11 cellular contexts compared by ENCODE assay signal in the genomic region with DNA sequence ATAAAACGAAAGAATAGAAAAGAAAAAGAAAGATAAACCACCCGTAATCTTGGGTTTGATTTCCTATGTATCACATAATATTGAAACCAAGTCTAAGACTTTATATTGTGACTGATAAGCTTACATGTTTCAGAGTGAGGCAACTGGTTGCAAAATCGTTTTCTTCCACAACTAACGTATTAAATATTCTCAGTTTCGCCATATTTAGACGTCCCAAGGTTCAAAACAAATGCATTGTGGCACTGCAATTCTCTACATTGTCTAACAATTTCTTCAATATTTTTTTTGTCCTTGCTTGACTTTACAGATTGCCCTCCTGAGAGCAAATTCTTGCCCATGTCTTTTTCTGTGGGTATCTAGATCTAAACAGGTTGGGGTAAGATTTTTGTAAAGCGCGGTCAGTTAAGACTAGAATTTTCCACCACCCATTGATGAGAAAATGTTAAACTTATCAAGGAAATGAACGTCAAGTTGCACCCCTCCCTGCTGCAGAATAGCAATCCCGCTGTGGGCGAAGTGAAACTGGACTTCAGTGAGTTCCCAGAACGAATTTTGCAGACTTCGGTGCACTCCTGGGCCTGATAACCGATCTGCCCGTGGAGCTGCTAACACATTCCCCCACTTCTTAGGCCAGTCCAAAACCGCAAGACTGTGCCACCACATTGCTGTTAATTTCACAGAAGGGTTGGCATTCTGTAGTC. TPM values are rescaled to one million over a fixed set of nuclear protein-coding genes. Genes with fewer than 3 reads are reported as not detected.
DNase-seq lines count a peak whose midpoint lies in the region; ATAC-seq and TF ChIP-seq lines count a peak whose summit lies in the region.
"Had no signal": no experiment of that assay in that cellular context is flagged by ENCODE, and none has a peak within 500 bp of the region (broad histone marks: within the 10 kb centered on the region; RNA-seq: fewer than 3 reads in every experiment).

No MANE protein-coding gene starts in this region.

- POLR2A ChIA-PET in activated CD4-positive, alpha-beta memory T cell treated with anti-CD3 and anti-CD28 coated beads for 36 hours (lab: Charles Lee) = no interaction called here
- POLR2A ChIA-PET in CD8-positive, alpha-beta T cell (lab: Charles Lee) = no interaction called here

- H3K4me3 ChIP-seq in brain microvascular endothelial cell (ENCODE audit: low read depth, low read length) = peak overlapping the region; percentile 82
- H3K4me3 ChIP-seq in right lobe of liver = peak overlapping the region; percentile 58 to 77 (median 62)
- peak overlapping the region; percentile 12 to 61 (median 51) for H3K4me3 ChIP-seq in upper lobe of left lung
- H3K4me3 ChIP-seq in CD8-positive, alpha-beta T cell (ENCODE audit: low read depth, low read length) = no peak overlapping the region

- H3K4me1 ChIP-seq in right lobe of liver (peaks cover 0 to 24% (median 4%) of the 10 kb centered on the region in 4 donors), upper lobe of left lung (peaks cover 3 to 18% (median 10%) of the 10 kb centered on the region in 4 donors)
- H3K4me1 ChIP-seq in CD8-positive, alpha-beta T cell (ENCODE audit: insufficient read depth, low read length) = peaks cover 25% of the 10 kb centered on the region

- H3K27me3 Mint-ChIP-seq in activated CD8-positive, alpha-beta memory T cell treated with anti-CD3 and anti-CD28 coated beads, Interleukin-2, amount 10 ng/mL, durations not matched to agents 7 days and 5 days = peaks cover 71% of the 10 kb centered on the region
- peaks cover 83% of the 10 kb centered on the region for H3K27me3 Mint-ChIP-seq in activated CD4-positive, alpha-beta memory T cell treated with anti-CD3 and anti-CD28 coated beads for 36 hours
- peaks cover 87% of the 10 kb centered on the region for H3K27me3 Mint-ChIP-seq in CD8-positive, alpha-beta T cell (ENCODE audit: low read depth)

- TF ChIP-seq EP300 in upper lobe of left lung (IDR thresholded peaks at IDR 0.05) = no peak

- H3K36me3 ChIP-seq in brain microvascular endothelial cell (replicated peaks) = no peaks in the 10 kb centered on the region
- H3K36me3 ChIP-seq in right lobe of liver = peaks cover 0 to 28% (median 0%) of the 10 kb centered on the region in 4 donors
- H3K36me3 ChIP-seq in upper lobe of left lung = peaks cover 0 to 34% (median 1%) of the 10 kb centered on the region in 4 donors
- no peaks in the 10 kb centered on the region for H3K36me3 ChIP-seq in CD8-positive, alpha-beta T cell (ENCODE audit: insufficient read depth, low read length)

- H3K9me3 ChIP-seq in right lobe of liver = no peaks in the 10 kb centered on the region
- H3K9me3 ChIP-seq in upper lobe of left lung = no peaks in the 10 kb centered on the region
- H3K9me3 ChIP-seq in CD8-positive, alpha-beta T cell (ENCODE audit: low read length) = no peaks in the 10 kb centered on the region

- no peaks in the 10 kb centered on the region for H3K9me3 Mint-ChIP-seq in activated CD8-positive, alpha-beta memory T cell treated with anti-CD3 and anti-CD28 coated beads, Interleukin-2, amount 10 ng/mL, durations not matched to agents 7 days and 5 days (ENCODE audit: low read depth)
- H3K9me3 Mint-ChIP-seq in activated CD4-positive, alpha-beta memory T cell treated with anti-CD3 and anti-CD28 coated beads for 36 hours = no peaks in the 10 kb centered on the region
- H3K9me3 Mint-ChIP-seq in CD8-positive, alpha-beta T cell = no peaks in the 10 kb centered on the region

- H3K27me3 ChIP-seq in brain microvascular endothelial cell (replicated peaks) (no peaks in the 10 kb centered on the region), right lobe of liver (no peaks in the 10 kb centered on the region), upper lobe of left lung (peaks cover 0 to 17% (median 8%) of the 10 kb centered on the region in 4 donors)
- H3K27me3 ChIP-seq in CD8-positive, alpha-beta T cell (ENCODE audit: insufficient read depth, low read length) = peaks cover 34% of the 10 kb centered on the region

- H3K4me1 Mint-ChIP-seq in activated CD8-positive, alpha-beta memory T cell treated with anti-CD3 and anti-CD28 coated beads, Interleukin-2, amount 10 ng/mL, durations not matched to agents 7 days and 5 days = peaks cover 14% of the 10 kb centered on the region
- peaks cover 29% of the 10 kb centered on the region for H3K4me1 Mint-ChIP-seq in activated CD4-positive, alpha-beta memory T cell treated with anti-CD3 and anti-CD28 coated beads for 36 hours (ENCODE audit: low read depth)
- H3K4me1 Mint-ChIP-seq in CD8-positive, alpha-beta T cell (ENCODE audit: low read depth) = peaks cover 25% of the 10 kb centered on the region

- ATAC-seq in activated CD8-positive, alpha-beta memory T cell treated with anti-CD3 and anti-CD28 coated beads, Interleukin-2, amount 10 ng/mL, durations not matched to agents 7 days and 5 days = no peak
- ATAC-seq in right lobe of liver (peak in 1 of 4 donors; percentile 4), upper lobe of left lung (ENCODE audit: low FRiP score in 2 of 2) (no peak)
- ATAC-seq in CD8-positive, alpha-beta T cell = no peak
- ATAC-seq: esophagus mucosa had no signal

- no peak overlapping the region for H3K4me3 Mint-ChIP-seq in activated CD8-positive, alpha-beta memory T cell treated with anti-CD3 and anti-CD28 coated beads, Interleukin-2, amount 10 ng/mL, durations not matched to agents 7 days and 5 days
- no peak overlapping the region for H3K4me3 Mint-ChIP-seq in activated CD4-positive, alpha-beta memory T cell treated with anti-CD3 and anti-CD28 coated beads for 36 hours
- H3K4me3 Mint-ChIP-seq in CD8-positive, alpha-beta T cell = no peak overlapping the region
- H3K4me3 Mint-ChIP-seq: B cell had no signal

- CTCF ChIA-PET in activated CD8-positive, alpha-beta memory T cell treated with anti-CD3 and anti-CD28 coated beads, Interleukin-2, amount 10 ng/mL, durations not matched to agents 7 days and 5 days (lab: Charles Lee) = no interaction called here
- CTCF ChIA-PET in activated CD4-positive, alpha-beta memory T cell treated with anti-CD3 and anti-CD28 coated beads for 36 hours (lab: Charles Lee) = no interaction called here
- CTCF ChIA-PET in CD8-positive, alpha-beta T cell (lab: Charles Lee) = no interaction called here

- H3K27ac ChIP-seq in brain microvascular endothelial cell (no peak overlapping the region), right lobe of liver (peak overlapping the region; percentile 92), upper lobe of left lung (peak overlapping the region; percentile 89 to 94 (median 93))
- H3K27ac ChIP-seq in CD8-positive, alpha-beta T cell (ENCODE audit: low read depth, low read length) = no peak overlapping the region

- no peak for TF ChIP-seq POLR2A in right lobe of liver (IDR thresholded peaks at IDR 0.05)
- peak in 1 of 4 donors; percentile 15 for TF ChIP-seq POLR2A in upper lobe of left lung (IDR thresholded peaks at IDR 0.05)

- intact Hi-C loops in right lobe of liver (cut with DNase I) = no loop called here
- intact Hi-C loops in activated CD4-positive, alpha-beta memory T cell treated with anti-CD3 and anti-CD28 coated beads for 36 hours (cut with micrococcal nuclease) = no loop called here
- intact Hi-C loops in CD8-positive, alpha-beta T cell (cut with DNase I, micrococcal nuclease) = no loop called here

- WGBS in right lobe of liver (ENCODE audit: insufficient coverage, low coverage, low lambda C conversion rate, missing lambda C conversion rate) = 12% methylated on average over 16 of the region's 16 CpGs
- WGBS in upper lobe of left lung, 2 donors = 17 to 25% methylated on average over 16 of the region's 16 CpGs

- no peak for TF ChIP-seq CTCF in brain microvascular endothelial cell (IDR thresholded peaks at IDR 0.05; ENCODE audit: low read depth, low read length, missing control alignments)
- TF ChIP-seq CTCF in right lobe of liver (IDR thresholded peaks at IDR 0.05) = no peak
- no peak for TF ChIP-seq CTCF in upper lobe of left lung (IDR thresholded peaks at IDR 0.05)
- TF ChIP-seq CTCF in CD8-positive, alpha-beta T cell (IDR thresholded peaks at IDR 0.05) = no peak

- H3K36me3 Mint-ChIP-seq in activated CD8-positive, alpha-beta memory T cell treated with anti-CD3 and anti-CD28 coated beads, Interleukin-2, amount 10 ng/mL, durations not matched to agents 7 days and 5 days = peaks cover 6% of the 10 kb centered on the region
- peaks cover 4% of the 10 kb centered on the region for H3K36me3 Mint-ChIP-seq in activated CD4-positive, alpha-beta memory T cell treated with anti-CD3 and anti-CD28 coated beads for 36 hours
- no peaks in the 10 kb centered on the region for H3K36me3 Mint-ChIP-seq in CD8-positive, alpha-beta T cell

- no peak for DNase-seq in activated CD8-positive, alpha-beta memory T cell treated with anti-CD3 and anti-CD28 coated beads, Interleukin-2, amount 10 ng/mL, durations not matched to agents 7 days and 5 days
- no peak for DNase-seq in activated CD8-positive, alpha-beta memory T cell treated with anti-CD3 and anti-CD28 coated beads, Interleukin-2, amount 50 U/mL, for 48 hours
- DNase-seq in brain microvascular endothelial cell (no peak), right lobe of liver (no peak), upper lobe of left lung (no peak), iPS-NIHi7 (ENCODE audit: extremely low spot score) (no peak)
- DNase-seq in activated CD4-positive, alpha-beta memory T cell treated with anti-CD3 and anti-CD28 coated beads for 36 hours = no peak
- no peak for DNase-seq in CD8-positive, alpha-beta T cell
- DNase-seq: NCI-H446 had no signal

- in situ Hi-C loops in brain microvascular endothelial cell (cut with HindIII; ENCODE audit: low pct_ligation_motif_present, low sequenced_read_pairs) = loop anchor here (25.0 kb wide), 1 partner anchor 481 kb away; no protein-coding TSS in a partner anchor

- peak overlapping the region; percentile 8 for H3K27ac Mint-ChIP-seq in activated CD8-positive, alpha-beta memory T cell treated with anti-CD3 and anti-CD28 coated beads, Interleukin-2, amount 10 ng/mL, durations not matched to agents 7 days and 5 days
- H3K27ac Mint-ChIP-seq in activated CD4-positive, alpha-beta memory T cell treated with anti-CD3 and anti-CD28 coated beads for 36 hours = no peak overlapping the region
- no peak overlapping the region for H3K27ac Mint-ChIP-seq in CD8-positive, alpha-beta T cell
- H3K27ac Mint-ChIP-seq: B cell had no signal

RNA-seq across cellular contexts. Expression of gene TBX3, which starts 2.7 kb away (rescaled TPM):
- total RNA-seq in activated CD8-positive, alpha-beta memory T cell treated with anti-CD3 and anti-CD28 coated beads, Interleukin-2, amount 10 ng/mL, durations not matched to agents 7 days and 5 days = not detected
- 10 to 100 TPM; 15.6 to 44.0 (median 27.8) TPM for total RNA-seq in right lobe of liver
- total RNA-seq in upper lobe of left lung = 100 to 1,000 TPM in 1 of 6 donors, 10 to 100 TPM in 5; 29.5 to 107 (median 36.2) TPM
- not detected for total RNA-seq in activated CD4-positive, alpha-beta memory T cell treated with anti-CD3 and anti-CD28 coated beads for 36 hours
- total RNA-seq in CD8-positive, alpha-beta T cell = not detected
- total RNA-seq: B cell had no signal

Comparison
In these comparisons a context has a peak if more than half of its experiments do, and no peak if none do; other contexts are left out.
1. H3K27ac ChIP-seq: peak in right lobe of liver (3 of 3) and upper lobe of left lung (4 of 4); none in brain microvascular endothelial cell (single experiment) and CD8-positive, alpha-beta T cell (single experiment).
2. RNA of gene TBX3, which starts 2.7 kb away (total RNA-seq): 29.5 to 107 TPM in upper lobe of left lung and 15.6 to 44.0 TPM in right lobe of liver; not detected in CD8-positive, alpha-beta T cell, not detected in activated CD4-positive, alpha-beta memory T cell treated with anti-CD3 and anti-CD28 coated beads for 36 hours and not detected in activated CD8-positive, alpha-beta memory T cell treated with anti-CD3 and anti-CD28 coated beads, Interleukin-2, amount 10 ng/mL, durations not matched to agents 7 days and 5 days; every median in the first group is over 10 times any median in the second.